ENCODE assay signal across 23 cellular contexts in the genomic region with DNA sequence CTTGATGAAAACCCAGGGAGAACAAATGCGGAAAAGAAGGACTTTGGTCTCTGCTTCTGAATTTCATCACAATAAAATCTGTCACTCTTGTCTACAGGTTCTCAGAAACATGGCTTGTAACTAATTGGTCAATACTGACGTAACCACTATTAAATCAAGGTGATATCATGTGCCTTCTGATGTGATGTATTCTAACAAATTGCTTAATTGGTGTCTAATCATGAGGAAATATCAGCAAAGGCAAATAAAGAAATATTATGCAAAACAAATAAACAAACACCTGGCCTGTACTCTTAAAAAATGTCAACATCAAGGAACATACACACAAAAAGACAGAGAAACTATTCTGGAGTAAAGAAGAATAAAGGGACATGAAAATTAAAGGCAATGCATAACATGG.
DNase-seq lines count a peak whose midpoint lies in the region; ATAC-seq and TF ChIP-seq lines count a peak whose summit lies in the region.
"Had no signal": no experiment of that assay in that cellular context is flagged by ENCODE, and none has a peak within 500 bp of the region (broad histone marks: within the 10 kb centered on the region; RNA-seq: fewer than 3 reads in every experiment).

No MANE protein-coding gene starts in this region.

- ATAC-seq in Right ventricle myocardium superior (ENCODE audit: poor library complexity): no peak
- ATAC-seq: GM12878 had no signal

- DNase-seq in NCI-H1105 treated with DMSO at 0.1 percent for 48 hours (lab: John Stamatoyannopoulos, UW): peak; percentile 5
- no peak for DNase-seq in NCI-H1105 (lab: John Stamatoyannopoulos, UW)
- peak; percentile 93 for DNase-seq in LNCaP clone FGC (ENCODE audit: low read depth)
- no peak for DNase-seq in GM19238 (ENCODE audit: insufficient read length, low spot score)
- no peak for DNase-seq in Right ventricle myocardium superior
- DNase-seq: 8988T; ACHN; BE2C; C1 segment of cervical spinal cord; CD4-positive, alpha-beta memory T cell; CD4-positive, CD25-positive, alpha-beta regulatory T cell; CD8-positive, alpha-beta memory T cell; COR-L47; DMS 273 treated with DMSO at 0.1 percent for 48 hours; DMS153; DMS53; DMS79; DND-41; EL; GDM1 had no signal

- intact Hi-C loops in Right ventricle myocardium superior (cut with DNase I): no loop called here

- H3K27ac ChIP-seq in 22Rv1: peak overlapping the region; percentile 20; the same call in 1 of the 2 replicates
- H3K27ac ChIP-seq: BLaER1 had no signal

- H3K4me3 ChIP-seq in LNCaP clone FGC (ENCODE audit: low read depth, low read length): no peak overlapping the region
- H3K4me3 ChIP-seq: BLaER1, GM12878 had no signal

- TF ChIP-seq CTCF in 22Rv1 (IDR thresholded peaks at IDR 0.05) (no peak), LNCaP clone FGC (IDR thresholded peaks at IDR 0.05; ENCODE audit: control insufficient read depth, extremely low read depth, insufficient read depth) (no peak)

Comparison
In these comparisons a context has a peak if more than half of its experiments do, and no peak if none do; other contexts are left out.
1. DNase-seq: peak in NCI-H1105 treated with DMSO at 0.1 percent for 48 hours (single experiment) and LNCaP clone FGC (single experiment); none in NCI-H1105 (single experiment), GM19238 (single experiment) and Right ventricle myocardium superior (single experiment).